ENCODE assay signal across 33 cellular contexts in the genomic region with DNA sequence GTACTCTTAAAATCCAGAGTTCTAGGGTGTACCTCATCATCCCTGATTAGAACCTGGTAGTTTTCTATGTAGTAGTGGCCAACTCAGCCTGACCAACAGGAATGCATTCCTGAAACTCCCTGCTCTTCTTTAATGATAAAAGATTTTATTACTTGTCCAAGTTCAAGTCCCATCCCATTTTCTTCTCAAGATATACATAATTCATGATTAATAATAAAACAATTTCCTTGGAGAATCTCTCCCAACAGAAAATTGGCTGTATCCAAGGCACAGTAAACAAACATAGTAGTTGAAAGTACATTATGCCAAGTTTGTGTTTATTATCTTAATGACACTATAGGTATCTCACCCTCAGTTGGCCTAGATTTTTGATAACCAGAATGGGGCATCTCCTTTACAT.
DNase-seq lines count a peak whose midpoint lies in the region; ATAC-seq and TF ChIP-seq lines count a peak whose summit lies in the region.
"Had no signal": no experiment of that assay in that cellular context is flagged by ENCODE, and none has a peak within 500 bp of the region (broad histone marks: within the 10 kb centered on the region; RNA-seq: fewer than 3 reads in every experiment).

No MANE protein-coding gene starts in this region.

- H3K4me1 ChIP-seq in GM23248 (ENCODE audit: insufficient read depth) (peaks cover 24% of the 10 kb centered on the region), RWPE2 (ENCODE audit: insufficient read depth, poor library complexity, severe bottlenecking) (peaks cover 17% of the 10 kb centered on the region)
- H3K4me1 ChIP-seq: left lung, pancreas, right atrium auricular region had no signal

- ATAC-seq in RWPE2 (ENCODE audit: low read depth), result peak; percentile 33; the same call in 1 of the 3 replicates
- no peak for ATAC-seq in HG03378 (IDR thresholded peaks at IDR 0.05; ENCODE audit: unreplicated experiment)
- ATAC-seq: activated CD8-positive, alpha-beta memory T cell treated with anti-CD3 and anti-CD28 coated beads, Interleukin-2, amount 10 ng/mL, durations not matched to agents 7 days and 5 days; activated T-cell treated with anti-CD3 and anti-CD28 coated beads, Interleukin-2, amount 50 U/mL, for 72 hours; left lung; Right ventricle myocardium inferior; stimulated activated naive CD8-positive, alpha-beta T cell treated with anti-CD3 and anti-CD28 coated beads, Interleukin-15, Interleukin-2, amounts not matched to agents 100 U/mL and 50 U/mL, for 24 hours; WTC11 had no signal

- in situ Hi-C loops in GM23248 (cut with MboI), result no loop called here

- H3K9me3 ChIP-seq in GM23248 (ENCODE audit: low read depth) (no peaks in the 10 kb centered on the region), RWPE2 (ENCODE audit: severe bottlenecking) (no peaks in the 10 kb centered on the region)
- H3K9me3 ChIP-seq: left lung, pancreas, right atrium auricular region, thoracic aorta had no signal

- H4K20me1 ChIP-seq in GM23248 (ENCODE audit: insufficient read depth), result no peaks in the 10 kb centered on the region

- no peaks in the 10 kb centered on the region for H3K4me1 Mint-ChIP-seq in activated naive CD4-positive, alpha-beta T cell treated with anti-CD3 and anti-CD28 coated beads, Interleukin-2, amount 10 ng/mL, durations not matched to agents 7 days and 5 days
- H3K4me1 Mint-ChIP-seq: activated CD8-positive, alpha-beta memory T cell treated with anti-CD3 and anti-CD28 coated beads, Interleukin-2, amount 10 ng/mL, durations not matched to agents 7 days and 5 days; CD8-positive, alpha-beta memory T cell; endodermal cell; immature natural killer cell; WTC11 had no signal

- H3K27ac ChIP-seq in GM23248 (peak overlapping the region; percentile 25), RWPE2 (ENCODE audit: poor library complexity, severe bottlenecking) (no peak overlapping the region)
- H3K27ac ChIP-seq: left lung, pancreas, right atrium auricular region, thoracic aorta had no signal

- H3K9ac ChIP-seq in GM23248, result no peak overlapping the region

- H3K27me3 ChIP-seq in GM23248 (replicated peaks; ENCODE audit: insufficient read depth), result no peaks in the 10 kb centered on the region
- H3K27me3 ChIP-seq in RWPE2 (ENCODE audit: insufficient read depth, poor library complexity, severe bottlenecking), result no peaks in the 10 kb centered on the region
- H3K27me3 ChIP-seq: left lung, right atrium auricular region had no signal

- H3K36me3 ChIP-seq in GM23248 (ENCODE audit: low read depth), result no peaks in the 10 kb centered on the region
- no peaks in the 10 kb centered on the region; the same call in 1 of the 2 replicates for H3K36me3 ChIP-seq in RWPE2 (ENCODE audit: low read depth)
- H3K36me3 ChIP-seq: left lung, pancreas, right atrium auricular region, thoracic aorta had no signal

- no peaks in the 10 kb centered on the region for H3K36me3 Mint-ChIP-seq in activated naive CD4-positive, alpha-beta T cell treated with anti-CD3 and anti-CD28 coated beads, Interleukin-2, amount 10 ng/mL, durations not matched to agents 7 days and 5 days
- H3K36me3 Mint-ChIP-seq: activated CD8-positive, alpha-beta memory T cell treated with anti-CD3 and anti-CD28 coated beads, Interleukin-2, amount 10 ng/mL, durations not matched to agents 7 days and 5 days; CD8-positive, alpha-beta memory T cell; immature natural killer cell had no signal

- peak overlapping the region; percentile 2 for H3K4me2 ChIP-seq in GM23248 (ENCODE audit: unreplicated experiment)

- peaks cover 6% of the 10 kb centered on the region for H3K9me3 Mint-ChIP-seq in activated naive CD4-positive, alpha-beta T cell treated with anti-CD3 and anti-CD28 coated beads, Interleukin-2, amount 10 ng/mL, durations not matched to agents 7 days and 5 days
- H3K9me3 Mint-ChIP-seq: activated T-cell treated with anti-CD3 and anti-CD28 coated beads, Interleukin-2, amount 50 U/mL, for 72 hours; immature natural killer cell had no signal

- H3K4me3 ChIP-seq in GM23248 (no peak overlapping the region), RWPE2 (ENCODE audit: severe bottlenecking) (no peak overlapping the region)
- H3K4me3 ChIP-seq: left lung, pancreas, right atrium auricular region, thoracic aorta had no signal

- no peak overlapping the region for H2AFZ ChIP-seq in GM23248

- no peaks in the 10 kb centered on the region for H3F3A ChIP-seq in GM23248 (ENCODE audit: insufficient read depth)

- no peak overlapping the region for H3K27ac Mint-ChIP-seq in activated naive CD4-positive, alpha-beta T cell treated with anti-CD3 and anti-CD28 coated beads, Interleukin-2, amount 10 ng/mL, durations not matched to agents 7 days and 5 days
- H3K27ac Mint-ChIP-seq: activated CD8-positive, alpha-beta memory T cell treated with anti-CD3 and anti-CD28 coated beads, Interleukin-2, amount 10 ng/mL, durations not matched to agents 7 days and 5 days; activated T-cell treated with anti-CD3 and anti-CD28 coated beads, Interleukin-2, amount 50 U/mL, for 72 hours; CD8-positive, alpha-beta memory T cell; endodermal cell; immature natural killer cell; WTC11 had no signal

- CTCF ChIA-PET in activated naive CD4-positive, alpha-beta T cell treated with anti-CD3 and anti-CD28 coated beads, Interleukin-2, amount 10 ng/mL, durations not matched to agents 7 days and 5 days (lab: Charles Lee), result no interaction called here

- H3K27me3 Mint-ChIP-seq in activated naive CD4-positive, alpha-beta T cell treated with anti-CD3 and anti-CD28 coated beads, Interleukin-2, amount 10 ng/mL, durations not matched to agents 7 days and 5 days, result no peaks in the 10 kb centered on the region
- H3K27me3 Mint-ChIP-seq: activated CD8-positive, alpha-beta memory T cell treated with anti-CD3 and anti-CD28 coated beads, Interleukin-2, amount 10 ng/mL, durations not matched to agents 7 days and 5 days; CD8-positive, alpha-beta memory T cell had no signal

- H3K9me2 ChIP-seq in GM23248 (ENCODE audit: insufficient read depth), result no peaks in the 10 kb centered on the region

- TF ChIP-seq CTCF in RWPE2 (IDR thresholded peaks at IDR 0.05; ENCODE audit: poor library complexity, severe bottlenecking), result no peak

- H3K4me3 Mint-ChIP-seq in activated naive CD4-positive, alpha-beta T cell treated with anti-CD3 and anti-CD28 coated beads, Interleukin-2, amount 10 ng/mL, durations not matched to agents 7 days and 5 days, result no peak overlapping the region
- H3K4me3 Mint-ChIP-seq: activated CD8-positive, alpha-beta memory T cell treated with anti-CD3 and anti-CD28 coated beads, Interleukin-2, amount 10 ng/mL, durations not matched to agents 7 days and 5 days; activated T-cell treated with anti-CD3 and anti-CD28 coated beads, Interleukin-2, amount 50 U/mL, for 72 hours; CD8-positive, alpha-beta memory T cell; endodermal cell; immature natural killer cell; nephron; WTC11 had no signal

- DNase-seq in GM23248 (peak; percentile 61), RWPE2 (ENCODE audit: low spot score) (no peak), fibroblast of peridontal ligament (ENCODE audit: extremely low read depth) (peak; percentile 48), NCI-H2171 treated with DMSO at 0.1 percent for 48 hours (lab: John Stamatoyannopoulos, UW) (no peak), HUDEP-2 (lab: John Stamatoyannopoulos, UW; ENCODE audit: unreplicated experiment in 76 of 76) (no peak)
- no peak for DNase-seq in activated naive CD4-positive, alpha-beta T cell treated with anti-CD3 and anti-CD28 coated beads, Interleukin-2, amount 10 ng/mL, durations not matched to agents 7 days and 5 days
- DNase-seq: activated CD4-positive, alpha-beta T cell treated with anti-CD3 and anti-CD28 coated beads, Interleukin-2, amount 50 U/mL, for 1 hour; activated CD8-positive, alpha-beta memory T cell treated with anti-CD3 and anti-CD28 coated beads, Interleukin-2, amount 10 ng/mL, durations not matched to agents 7 days and 5 days; activated naive CD4-positive, alpha-beta T cell treated with anti-CD3 and anti-CD28 coated beads, Interleukin-2, amount 50 U/mL, for 16 hours; activated T-cell treated with anti-CD3 and anti-CD28 coated beads, Interleukin-2, amount 50 U/mL, for 72 hours; caudate nucleus; CD8-positive, alpha-beta memory T cell; DMS153; endodermal cell; foreskin melanocyte; GDM1; immature natural killer cell; Karpas-422; left lung; midbrain; NCI-H1092 treated with DMSO at 0.1 percent for 48 hours; NCI-H2029; NCI-H345; NCI-H82; pancreas; stimulated activated CD4-positive, alpha-beta T cell treated with anti-CD3 and anti-CD28 coated beads, Interleukin-4, amount 100 ng/mL, for 4 hours; stimulated activated naive CD8-positive, alpha-beta T cell treated with anti-CD3 and anti-CD28 coated beads, Interleukin-15, Interleukin-2, amounts not matched to agents 100 U/mL and 50 U/mL, for 24 hours had no signal

- no peaks in the 10 kb centered on the region for H3K79me2 ChIP-seq in GM23248 (ENCODE audit: insufficient read depth)

Comparison
In these comparisons a context has a peak if more than half of its experiments do, and no peak if none do; other contexts are left out.
1. DNase-seq: peak in GM23248 (single experiment) and fibroblast of peridontal ligament (single experiment); none in RWPE2 (single experiment), activated naive CD4-positive, alpha-beta T cell treated with anti-CD3 and anti-CD28 coated beads, Interleukin-2, amount 10 ng/mL, durations not matched to agents 7 days and 5 days (single experiment), NCI-H2171 treated with DMSO at 0.1 percent for 48 hours (single experiment) and HUDEP-2 (0 of 76).